ENCODE assay signal across 8 cellular contexts in genomic region chr17:40071720-40072480, GRCh38. TPM values are rescaled to one million over a fixed set of nuclear protein-coding genes. Genes with fewer than 3 reads are reported as not detected.
DNase-seq lines count a peak whose midpoint lies in the region; ATAC-seq, FAIRE-seq and TF ChIP-seq lines count a peak whose summit lies in the region.

No MANE protein-coding gene starts in this region.

- no peaks in the 10 kb centered on the region for H4K20me1 ChIP-seq in endothelial cell of umbilical vein (replicated peaks; ENCODE audit: control insufficient read depth, extremely low read depth, insufficient read depth, low read length)

- dilution Hi-C loops in endothelial cell of umbilical vein (cut with MboI; ENCODE audit: extremely low pct_ligation_motif_present, low sequenced_read_pairs) = no loop called here

- POLR2A ChIA-PET in HEK293 (lab: Yijun Ruan, JAX) (interaction anchor here (0.9 to 2.2 kb wide), 2 partner anchors 8 to 55 kb away, joined by 3 to 12 read pairs; partner anchors contain the start of gene THRA), endothelial cell of umbilical vein (lab: Charles Lee) (no interaction called here)

- H3K27me3 ChIP-seq in endothelial cell of umbilical vein (ENCODE audit: control insufficient read depth in 2 of 2, insufficient read depth in 2 of 2, low read length in 2 of 2) = no peaks in the 10 kb centered on the region
- no peaks in the 10 kb centered on the region for H3K27me3 ChIP-seq in neutrophil

- TF ChIP-seq CTCF in HEK293 (tag by site-specific recombination; IDR thresholded peaks at IDR 0.05) (no peak), endothelial cell of umbilical vein (IDR thresholded peaks at IDR 0.05; ENCODE audit: extremely low read depth in 1 of 2, insufficient read depth in 1 of 2, low read depth in 1 of 2, low read length in 2 of 2) (no peak), neutrophil (IDR thresholded peaks at IDR 0.05) (no peak)

- H3K9me3 ChIP-seq in HEK293 (ENCODE audit: control insufficient read depth, insufficient read depth, low read depth, low read length) = no peaks in the 10 kb centered on the region
- H3K9me3 ChIP-seq in endothelial cell of umbilical vein (replicated peaks; ENCODE audit: control insufficient read depth, insufficient read depth, low read length) = no peaks in the 10 kb centered on the region
- no peaks in the 10 kb centered on the region for H3K9me3 ChIP-seq in neutrophil

- peaks cover 37% of the 10 kb centered on the region for H3K4me1 ChIP-seq in HEK293 (ENCODE audit: control insufficient read depth, insufficient read depth, low read length)
- peaks cover 35% of the 10 kb centered on the region for H3K4me1 ChIP-seq in endothelial cell of umbilical vein (ENCODE audit: control insufficient read depth, extremely low read depth, insufficient read depth, low read length)
- peaks cover 70 to 90% of the 10 kb centered on the region in 2 experiments for H3K4me1 ChIP-seq in neutrophil (ENCODE audit: control insufficient read depth in 1 of 2, insufficient read depth in 1 of 2, low read depth in 1 of 2, low read length in 1 of 2)

- no peak overlapping the region for H3K9ac ChIP-seq in endothelial cell of umbilical vein (replicated peaks; ENCODE audit: extremely low read depth, insufficient read depth, low read length)

- no peak for ATAC-seq in HG02588 (IDR thresholded peaks at IDR 0.05; ENCODE audit: unreplicated experiment)
- ATAC-seq in GM21360 (IDR thresholded peaks at IDR 0.05; ENCODE audit: unreplicated experiment) = no peak
- ATAC-seq in GM21723 (IDR thresholded peaks at IDR 0.05; ENCODE audit: unreplicated experiment) = no peak

- no TSS peak for BruUV-seq in endothelial cell of umbilical vein (replicated peaks; lab: Mats Ljungman, UMichigan)

- no peak overlapping the region for H2AFZ ChIP-seq in endothelial cell of umbilical vein (ENCODE audit: low read depth, low read length)

- CTCF ChIA-PET in HEK293 (lab: Yijun Ruan, JAX) (interaction anchor here (0.6 to 10.2 kb wide), 10 partner anchors 9 to 95 kb away, joined by 3 to 166 read pairs (median 18); partner anchors contain the start of genes NR1D1 and THRA), endothelial cell of umbilical vein (lab: Charles Lee) (interaction anchor here (1.0 to 6.8 kb wide), 5 partner anchors 9 to 45 kb away, joined by 3 to 62 read pairs (median 6); partner anchors contain the start of gene THRA)

- H3K4me2 ChIP-seq in endothelial cell of umbilical vein (ENCODE audit: insufficient read depth, low read length) = no peak overlapping the region

- H3K9me1 ChIP-seq in endothelial cell of umbilical vein (replicated peaks; ENCODE audit: control insufficient read depth, extremely low read depth, insufficient read depth, low read length) = no peaks in the 10 kb centered on the region

- DNase-seq in NCI-H748 treated with DMSO at 0.1 percent for 48 hours (lab: John Stamatoyannopoulos, UW) (peak; percentile 8), endothelial cell of umbilical vein (ENCODE audit: low read depth, low spot score) (peak; percentile 76), EL (no peak)

- H3K27ac ChIP-seq in HEK293 (ENCODE audit: extremely low read depth, low read depth, low read length) (peak overlapping the region; percentile 63), endothelial cell of umbilical vein (ENCODE audit: insufficient read depth, low read depth, low read length) (no peak overlapping the region), neutrophil (peak overlapping the region; percentile 55)

- H3K4me3 ChIP-seq in HEK293 (ENCODE audit: low read depth, low read length) (no peak overlapping the region), endothelial cell of umbilical vein (replicated peaks in 1 of 3; ENCODE audit: insufficient read depth in 1 of 3, low read depth in 1 of 3, low read length in 3 of 3) (no peak overlapping the region), neutrophil (ENCODE audit: low read depth in 1 of 2, low read length in 1 of 2) (peak overlapping the region in 1 of 2 experiments; percentile 14)

- H3K36me3 ChIP-seq in HEK293 (ENCODE audit: control insufficient read depth in 2 of 2, insufficient read depth in 1 of 2, low read length in 2 of 2) (peaks cover 0 to 23% of the 10 kb centered on the region in 2 experiments; a peak in 1 of 3 replicates), endothelial cell of umbilical vein (ENCODE audit: control insufficient read depth in 2 of 2, extremely low read depth in 1 of 2, insufficient read depth in 2 of 2, low read length in 2 of 2) (peaks cover 0 to 8% of the 10 kb centered on the region in 2 experiments), neutrophil (peaks cover 12% of the 10 kb centered on the region)

- H3K79me2 ChIP-seq in endothelial cell of umbilical vein (ENCODE audit: control insufficient read depth, insufficient read depth, low read length) = peaks cover 2% of the 10 kb centered on the region

- FAIRE-seq in endothelial cell of umbilical vein (lab: Jason Lieb, UNC) = no peak

- intact Hi-C loops in endothelial cell of umbilical vein (cut with micrococcal nuclease) = no loop called here

- TF ChIP-seq POLR2A in endothelial cell of umbilical vein (IDR thresholded peaks at IDR 0.05; ENCODE audit: low read depth, low read length) = no peak

TF ChIP-seq in HEK293, 187 proteins besides CTCF, POLR2A, EP300 and RAD21 (continues in another document):
- TF ChIP-seq ZNF548 (tag by site-specific recombination; IDR thresholded peaks at IDR 0.05) = no peak
- TF ChIP-seq ZEB2 (tag by site-specific recombination; IDR thresholded peaks at IDR 0.05) = no peak
- no peak for TF ChIP-seq ZFP3 (tag by site-specific recombination; IDR thresholded peaks at IDR 0.05; ENCODE audit: low read depth)
- TF ChIP-seq ZNF768 (tag by site-specific recombination; IDR thresholded peaks at IDR 0.05) = no peak
- TF ChIP-seq ZNF529 (tag by site-specific recombination; IDR thresholded peaks at IDR 0.05; ENCODE audit: insufficient replicate concordance) = no peak

TF ChIP-seq in endothelial cell of umbilical vein, 7 proteins besides CTCF, POLR2A, EP300 and RAD21 (continues in another document):
- TF ChIP-seq JUN (IDR thresholded peaks at IDR 0.05; ENCODE audit: borderline replicate concordance, insufficient read depth, insufficient read length, low read depth) = no peak
- TF ChIP-seq FOS (IDR thresholded peaks at IDR 0.05; ENCODE audit: borderline replicate concordance, insufficient read depth, low read length) = no peak
- TF ChIP-seq POLR2AphosphoS5 (IDR thresholded peaks at IDR 0.05; ENCODE audit: insufficient read depth, low read depth, low read length) = no peak
- TF ChIP-seq, protein P1, sequence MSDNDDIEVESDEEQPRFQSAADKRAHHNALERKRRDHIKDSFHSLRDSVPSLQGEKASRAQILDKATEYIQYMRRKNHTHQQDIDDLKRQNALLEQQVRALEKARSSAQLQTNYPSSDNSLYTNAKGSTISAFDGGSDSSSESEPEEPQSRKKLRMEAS (IDR thresholded peaks at IDR 0.05; ENCODE audit: insufficient read depth, insufficient read length) = no peak

RNA-seq across cellular contexts. Expression of gene THRA, which starts 9.1 kb away (rescaled TPM):
- 24.9 and 29.6 TPM in 2 replicates for total RNA-seq in endothelial cell of umbilical vein
- 17.4 and 18.8 TPM in 2 replicates for polyA plus RNA-seq in endothelial cell of umbilical vein
- 17.9 and 18.5 TPM in 2 replicates for polyA plus RNA-seq in endothelial cell of umbilical vein (2011; cell fraction: cytosol; rRNA removed)
- polyA plus RNA-seq in endothelial cell of umbilical vein (2011; cell fraction: nucleus; rRNA removed) = 14.3 and 20.5 TPM in 2 replicates
- polyA plus RNA-seq in endothelial cell of umbilical vein (2012) = 22.3 and 27.8 TPM in 2 replicates
- polyA minus RNA-seq in endothelial cell of umbilical vein = 18.1 and 19.7 TPM in 2 replicates
- 7.4 TPM for polyA minus RNA-seq in endothelial cell of umbilical vein (2011; cell fraction: cytosol; rRNA and poly(A)+ RNA removed)
- polyA minus RNA-seq in endothelial cell of umbilical vein (2011; cell fraction: nucleus; rRNA and poly(A)+ RNA removed) = 6.3 and 8.5 TPM in 2 replicates

RNA-seq across cellular contexts. Expression of gene MED24, which starts 17.7 kb away (rescaled TPM):
- 120 and 124 TPM in 2 replicates for total RNA-seq in endothelial cell of umbilical vein
- 120 and 122 TPM in 2 replicates for polyA plus RNA-seq in endothelial cell of umbilical vein
- polyA plus RNA-seq in endothelial cell of umbilical vein (2011; cell fraction: cytosol; rRNA removed) = 98.6 and 101 TPM in 2 replicates
- polyA plus RNA-seq in endothelial cell of umbilical vein (2011; cell fraction: nucleus; rRNA removed) = 353 and 444 TPM in 2 replicates
- 97.1 and 98.7 TPM in 2 replicates for polyA plus RNA-seq in endothelial cell of umbilical vein (2012)
- polyA minus RNA-seq in endothelial cell of umbilical vein = 152 and 208 TPM in 2 replicates
- 84.2 TPM for polyA minus RNA-seq in endothelial cell of umbilical vein (2011; cell fraction: cytosol; rRNA and poly(A)+ RNA removed)
- polyA minus RNA-seq in endothelial cell of umbilical vein (2011; cell fraction: nucleus; rRNA and poly(A)+ RNA removed) = 180 and 192 TPM in 2 replicates

RNA-seq across cellular contexts. Expression of gene NR1D1, which starts 28.5 kb away (rescaled TPM):
- 5.2 and 6.1 TPM in 2 replicates for total RNA-seq in endothelial cell of umbilical vein
- polyA plus RNA-seq in endothelial cell of umbilical vein = 2.3 and 2.5 TPM in 2 replicates
- 2.5 and 3.0 TPM in 2 replicates for polyA plus RNA-seq in endothelial cell of umbilical vein (2011; cell fraction: cytosol; rRNA removed)
- polyA plus RNA-seq in endothelial cell of umbilical vein (2011; cell fraction: nucleus; rRNA removed) = 7.6 and 11.8 TPM in 2 replicates
- polyA plus RNA-seq in endothelial cell of umbilical vein (2012) = 5.3 and 8.8 TPM in 2 replicates
- polyA minus RNA-seq in endothelial cell of umbilical vein = 2.2 and 3.5 TPM in 2 replicates
- 3.9 TPM for polyA minus RNA-seq in endothelial cell of umbilical vein (2011; cell fraction: cytosol; rRNA and poly(A)+ RNA removed)
- polyA minus RNA-seq in endothelial cell of umbilical vein (2011; cell fraction: nucleus; rRNA and poly(A)+ RNA removed) = 6.3 and 11.7 TPM in 2 replicates

RNA-seq across cellular contexts. Expression of gene MSL1, which starts 49.9 kb away (rescaled TPM):
- total RNA-seq in endothelial cell of umbilical vein = 90.8 and 95.0 TPM in 2 replicates
- polyA plus RNA-seq in endothelial cell of umbilical vein = 27.7 and 30.9 TPM in 2 replicates
- 44.4 and 44.8 TPM in 2 replicates for polyA plus RNA-seq in endothelial cell of umbilical vein (2011; cell fraction: cytosol; rRNA removed)
- polyA plus RNA-seq in endothelial cell of umbilical vein (2011; cell fraction: nucleus; rRNA removed) = 136 and 195 TPM in 2 replicates
- 67.5 and 74.7 TPM in 2 replicates for polyA plus RNA-seq in endothelial cell of umbilical vein (2012)
- 36.7 and 37.8 TPM in 2 replicates for polyA minus RNA-seq in endothelial cell of umbilical vein
- polyA minus RNA-seq in endothelial cell of umbilical vein (2011; cell fraction: cytosol; rRNA and poly(A)+ RNA removed) = 29.3 TPM
- polyA minus RNA-seq in endothelial cell of umbilical vein (2011; cell fraction: nucleus; rRNA and poly(A)+ RNA removed) = 39.9 and 47.9 TPM in 2 replicates

RNA-seq across cellular contexts. Expression of gene CSF3, which starts 56.7 kb away (rescaled TPM):
- 2.4 and 2.9 TPM in 2 replicates for total RNA-seq in endothelial cell of umbilical vein
- polyA plus RNA-seq in endothelial cell of umbilical vein = 0.80 and 1.0 TPM in 2 replicates
- 0.96 and 1.5 TPM in 2 replicates for polyA plus RNA-seq in endothelial cell of umbilical vein (2011; cell fraction: cytosol; rRNA removed)
- 2.5 and 2.7 TPM in 2 replicates for polyA plus RNA-seq in endothelial cell of umbilical vein (2011; cell fraction: nucleus; rRNA removed)
- 1.6 and 3.1 TPM in 2 replicates for polyA plus RNA-seq in endothelial cell of umbilical vein (2012)
- polyA minus RNA-seq in endothelial cell of umbilical vein = 0.21 and 0.51 TPM in 2 replicates
- polyA minus RNA-seq in endothelial cell of umbilical vein (2011; cell fraction: cytosol; rRNA and poly(A)+ RNA removed) = not detected
- 0.72 and 1.8 TPM in 2 replicates for polyA minus RNA-seq in endothelial cell of umbilical vein (2011; cell fraction: nucleus; rRNA and poly(A)+ RNA removed)
